Comparison of ENCODE assay signal across 13 cellular contexts in the genomic region with DNA sequence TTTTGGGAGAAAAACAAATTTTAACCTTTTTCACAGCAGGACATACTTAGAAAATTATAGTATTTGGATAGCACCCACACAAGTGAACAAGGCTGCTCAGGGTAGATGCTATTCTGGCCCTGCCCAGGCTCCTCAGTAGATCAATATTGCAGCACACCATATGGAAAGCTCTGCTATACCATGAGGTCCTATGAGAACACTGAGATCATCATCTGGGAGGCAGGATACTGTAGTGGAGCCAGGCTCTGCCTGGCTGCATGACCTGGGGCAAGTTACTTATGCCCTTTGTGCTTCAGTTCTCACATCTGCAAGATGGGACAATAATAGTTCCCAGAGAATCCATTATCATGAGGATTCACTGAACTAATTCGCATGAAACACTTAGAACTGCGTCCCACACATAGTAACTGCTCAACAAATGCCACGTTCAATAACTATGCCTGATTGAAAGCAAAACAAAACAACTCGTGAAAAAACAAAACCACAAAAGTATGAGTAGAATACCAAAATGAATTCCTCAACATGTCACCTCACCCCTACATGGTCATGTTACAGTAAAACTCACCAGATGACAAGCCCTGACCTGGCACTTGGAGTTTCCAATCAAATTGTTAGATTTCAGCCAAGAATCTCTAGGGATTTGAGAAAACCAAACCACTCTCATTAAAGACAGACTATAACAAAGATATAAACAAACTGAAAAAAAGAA. TPM values are rescaled to one million over a fixed set of nuclear protein-coding genes. Genes with fewer than 3 reads are reported as not detected.
DNase-seq lines count a peak whose midpoint lies in the region; ATAC-seq lines count a peak whose summit lies in the region.
"Had no signal": no experiment of that assay in that cellular context is flagged by ENCODE, and none has a peak within 500 bp of the region (broad histone marks: within the 10 kb centered on the region; RNA-seq: fewer than 3 reads in every experiment).

No MANE protein-coding gene starts in this region.

- peak overlapping the region; percentile 52 for H3K27ac Mint-ChIP-seq in activated T-helper 17 cell treated with anti-CD3 and anti-CD28 coated beads, Interleukin-2, amount 50 U/mL, for 72 hours
- peak overlapping the region; percentile 64 to 83 for H3K27ac Mint-ChIP-seq in natural killer cell treated with Interleukin-12 subunit alpha and Interleukin-12 subunit beta and Interleukin-15 and Interleukin-18, amount 100 ng/mL, for 72 hours

- H3K27me3 Mint-ChIP-seq in activated T-cell treated with anti-CD3 and anti-CD28 coated beads, Interleukin-2, amount 50 U/mL, for 4 hours (ENCODE audit: low read depth): no peaks in the 10 kb centered on the region
- no peaks in the 10 kb centered on the region for H3K27me3 Mint-ChIP-seq in activated T-helper 17 cell treated with anti-CD3 and anti-CD28 coated beads, Interleukin-2, amount 50 U/mL, for 72 hours
- H3K27me3 Mint-ChIP-seq in natural killer cell treated with Interleukin-12 subunit alpha and Interleukin-12 subunit beta and Interleukin-15 and Interleukin-18, amount 100 ng/mL, for 72 hours: no peaks in the 10 kb centered on the region
- H3K27me3 Mint-ChIP-seq: IgD-negative memory B cell had no signal

- ATAC-seq in activated T-cell treated with anti-CD3 and anti-CD28 coated beads, Interleukin-2, amount 50 U/mL, for 4 hours: peak; percentile 51 to 72
- ATAC-seq in GM21786 (IDR thresholded peaks at IDR 0.05; ENCODE audit: unreplicated experiment): peak; percentile 55
- ATAC-seq in activated T-helper 17 cell treated with anti-CD3 and anti-CD28 coated beads, Interleukin-2, amount 50 U/mL, for 72 hours (replicated peaks): peak; percentile 93
- peak; percentile 87 to 95 for ATAC-seq in natural killer cell treated with Interleukin-12 subunit alpha and Interleukin-12 subunit beta and Interleukin-15 and Interleukin-18, amount 100 ng/mL, for 72 hours
- ATAC-seq in HG02571 (IDR thresholded peaks at IDR 0.05; ENCODE audit: unreplicated experiment): no peak
- ATAC-seq: left colon had no signal

- peaks cover 29% of the 10 kb centered on the region for H3K36me3 Mint-ChIP-seq in activated T-cell treated with anti-CD3 and anti-CD28 coated beads, Interleukin-2, amount 50 U/mL, for 4 hours (ENCODE audit: insufficient read depth)
- peaks cover 31% of the 10 kb centered on the region for H3K36me3 Mint-ChIP-seq in activated T-helper 17 cell treated with anti-CD3 and anti-CD28 coated beads, Interleukin-2, amount 50 U/mL, for 72 hours (ENCODE audit: low read depth)
- H3K36me3 Mint-ChIP-seq in natural killer cell treated with Interleukin-12 subunit alpha and Interleukin-12 subunit beta and Interleukin-15 and Interleukin-18, amount 100 ng/mL, for 72 hours: peaks cover 18% of the 10 kb centered on the region

- H3K4me1 Mint-ChIP-seq in activated T-cell treated with anti-CD3 and anti-CD28 coated beads, Interleukin-2, amount 50 U/mL, for 4 hours (ENCODE audit: low read depth): peaks cover 5% of the 10 kb centered on the region
- peaks cover 10% of the 10 kb centered on the region for H3K4me1 Mint-ChIP-seq in activated T-helper 17 cell treated with anti-CD3 and anti-CD28 coated beads, Interleukin-2, amount 50 U/mL, for 72 hours
- peaks cover 28 to 29% of the 10 kb centered on the region in 2 donors for H3K4me1 Mint-ChIP-seq in natural killer cell treated with Interleukin-12 subunit alpha and Interleukin-12 subunit beta and Interleukin-15 and Interleukin-18, amount 100 ng/mL, for 72 hours (ENCODE audit: low read depth in 2 of 2)

- no peaks in the 10 kb centered on the region for H3K9me3 Mint-ChIP-seq in activated T-cell treated with anti-CD3 and anti-CD28 coated beads, Interleukin-2, amount 50 U/mL, for 4 hours
- no peaks in the 10 kb centered on the region for H3K9me3 Mint-ChIP-seq in activated T-helper 17 cell treated with anti-CD3 and anti-CD28 coated beads, Interleukin-2, amount 50 U/mL, for 72 hours
- H3K9me3 Mint-ChIP-seq in natural killer cell treated with Interleukin-12 subunit alpha and Interleukin-12 subunit beta and Interleukin-15 and Interleukin-18, amount 100 ng/mL, for 72 hours: no peaks in the 10 kb centered on the region
- H3K9me3 Mint-ChIP-seq: IgD-negative memory B cell had no signal

- no peak for DNase-seq in activated T-cell treated with anti-CD3 and anti-CD28 coated beads, Interleukin-2, amount 50 U/mL, for 4 hours
- DNase-seq in activated T-cell treated with anti-CD3 and anti-CD28 coated beads for 4 hours (no peak), NCI-H2171 treated with DMSO at 0.1 percent for 48 hours (lab: John Stamatoyannopoulos, UW) (no peak), NOMO-1 treated with dmso at 0.1 percent for 144 hours (lab: John Stamatoyannopoulos, UW; ENCODE audit: unreplicated experiment) (no peak)
- no peak for DNase-seq in natural killer cell treated with Interleukin-12 subunit alpha and Interleukin-12 subunit beta and Interleukin-15 and Interleukin-18, amount 100 ng/mL, for 72 hours (ENCODE audit: low spot score)
- DNase-seq: central memory CD4-positive, alpha-beta T cell; left colon; stomach; T1000 had no signal

- H3K4me3 Mint-ChIP-seq in activated T-cell treated with anti-CD3 and anti-CD28 coated beads, Interleukin-2, amount 50 U/mL, for 4 hours: no peak overlapping the region
- peak overlapping the region; percentile 2 for H3K4me3 Mint-ChIP-seq in activated T-helper 17 cell treated with anti-CD3 and anti-CD28 coated beads, Interleukin-2, amount 50 U/mL, for 72 hours
- H3K4me3 Mint-ChIP-seq in natural killer cell treated with Interleukin-12 subunit alpha and Interleukin-12 subunit beta and Interleukin-15 and Interleukin-18, amount 100 ng/mL, for 72 hours: peak overlapping the region; percentile 77

RNA-seq across cellular contexts. Expression of a gene that starts 31.9 kb away (rescaled TPM):
- 10 to 100 TPM in 2 of 3 donors, 1 to 10 TPM in 1; 9.4 to 12.7 (median 11.0) TPM for total RNA-seq in activated T-cell treated with anti-CD3 and anti-CD28 coated beads, Interleukin-2, amount 50 U/mL, for 4 hours
- total RNA-seq in activated T-helper 17 cell treated with anti-CD3 and anti-CD28 coated beads, Interleukin-2, amount 50 U/mL, for 72 hours: 10 to 100 TPM in 1 of 2 donors, 1 to 10 TPM in 1; 6.2 to 21.9 TPM
- total RNA-seq in natural killer cell treated with Interleukin-12 subunit alpha and Interleukin-12 subunit beta and Interleukin-15 and Interleukin-18, amount 100 ng/mL, for 72 hours: 10 to 100 TPM; 15.4 to 22.3 TPM
